15 cellular contexts compared by ENCODE assay signal in the genomic region with DNA sequence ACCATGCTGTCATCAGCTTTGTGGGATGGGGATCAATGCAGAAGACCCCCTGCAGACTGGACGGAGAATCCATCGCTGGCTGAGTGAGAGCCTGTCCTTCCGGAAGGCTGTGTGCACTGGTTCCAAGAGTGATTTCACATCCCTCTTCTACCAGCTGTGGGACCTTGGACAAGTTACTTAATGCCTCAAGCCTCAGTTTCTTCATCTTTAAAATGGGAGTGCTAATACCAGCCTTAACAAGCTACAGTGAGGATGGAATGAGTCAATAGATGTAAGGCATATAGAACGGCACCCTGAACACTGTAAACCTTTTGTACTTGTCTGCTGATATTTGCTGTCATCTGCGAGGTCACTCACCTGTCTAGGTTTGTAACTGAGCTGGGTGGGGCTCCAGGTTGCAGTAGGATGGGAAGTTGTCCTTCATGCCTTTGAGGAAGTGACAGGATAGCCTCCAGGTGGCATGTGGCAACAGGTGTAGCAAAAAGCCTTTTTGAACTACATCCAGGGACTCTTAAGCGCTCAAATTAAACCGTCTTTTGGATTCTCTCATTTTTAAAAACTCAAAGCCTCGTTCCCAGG. TPM values are rescaled to one million over a fixed set of nuclear protein-coding genes. Genes with fewer than 3 reads are reported as not detected.
DNase-seq lines count a peak whose midpoint lies in the region; ATAC-seq and TF ChIP-seq lines count a peak whose summit lies in the region.
"Had no signal": no experiment of that assay in that cellular context is flagged by ENCODE, and none has a peak within 500 bp of the region (broad histone marks: within the 10 kb centered on the region; RNA-seq: fewer than 3 reads in every experiment).

No MANE protein-coding gene starts in this region.

- no peak for TF ChIP-seq POLR2A in IMR-90 (IDR thresholded peaks at IDR 0.05; ENCODE audit: low read depth, low read length)

- H3K79me1 ChIP-seq in IMR-90 (ENCODE audit: low read depth in 1 of 2, low read length in 2 of 2) (peaks cover 53 to 85% of the 10 kb centered on the region in 2 experiments), mesenchymal stem cell (replicated peaks; ENCODE audit: low read length, poor library complexity, severe bottlenecking) (peaks cover 31% of the 10 kb centered on the region)

- POLR2A ChIA-PET in IMR-90 (lab: Charles Lee; ENCODE audit: unreplicated experiment) = no interaction called here

- 100% methylated on average over 4 of the region's 8 CpGs; no CpG with 5 or more reads in 1 of the 2 experiments for WGBS in IMR-90 (ENCODE audit: extremely low coverage in 2 of 2, insufficient read length in 1 of 2), 2 experiments
- WGBS in mesenchymal stem cell = 95% methylated on average over 8 of the region's 8 CpGs

- H3K14ac ChIP-seq in IMR-90 (replicated peaks; ENCODE audit: low read depth, low read length) = 0 out of 2 replicates have a peak overlapping the region, but pooled peaks have one; percentile 9
- no peak overlapping the region for H3K14ac ChIP-seq in mesenchymal stem cell (ENCODE audit: low read length in 2 of 2)

- H3K36me3 ChIP-seq in IMR-90 (ENCODE audit: control insufficient read depth, insufficient read depth, low read length) = no peaks in the 10 kb centered on the region
- H3K36me3 ChIP-seq in mesenchymal stem cell (ENCODE audit: control insufficient read depth in 1 of 2, insufficient read depth in 2 of 2, low read depth in 1 of 2, low read length in 2 of 2) = peaks cover 0 to 3% of the 10 kb centered on the region in 2 experiments
- H3K36me3 ChIP-seq: lower lobe of right lung had no signal

- DNase-seq in DMS53 (lab: John Stamatoyannopoulos, UW) = peak; percentile 97
- no peak for DNase-seq in IMR-90
- DNase-seq in RPMI8226 = peak; percentile 34
- no peak for DNase-seq in mesenchymal stem cell
- DNase-seq in dermis blood vessel endothelial cell = no peak
- DNase-seq in cerebellar nuclear complex (lab: John Stamatoyannopoulos, UW) = no peak
- DNase-seq: activated CD4-positive, CD25-positive, alpha-beta regulatory T cell; activated CD8-positive, alpha-beta T cell treated with anti-CD3 and anti-CD28 coated beads, Interleukin-2, amount 10 ng/mL, durations not matched to agents 7 days and 5 days; activated T-cell treated with anti-CD3 and anti-CD28 coated beads, Interleukin-2, amount 50 U/mL, for 48 hours; lower lobe of right lung; MM.1S; T1000 had no signal

- in situ Hi-C loops in IMR-90 (cut with MboI; ENCODE audit: low sequenced_read_pairs) = no loop called here

- ATAC-seq in IMR-90 (ENCODE audit: low read depth) (no peak), HG03280 (IDR thresholded peaks at IDR 0.05; ENCODE audit: unreplicated experiment) (no peak)
- ATAC-seq: activated CD8-positive, alpha-beta T cell treated with anti-CD3 and anti-CD28 coated beads, Interleukin-2, amount 10 ng/mL, durations not matched to agents 7 days and 5 days; lower lobe of right lung had no signal

- peak overlapping the region; percentile 63 for H2AK5ac ChIP-seq in IMR-90 (ENCODE audit: low read depth, low read length)
- H2AK5ac ChIP-seq in mesenchymal stem cell (ENCODE audit: low read length, severe bottlenecking) = peak overlapping the region; percentile 18

- TF ChIP-seq CTCF in IMR-90 (conservative IDR thresholded peaks at IDR 0.05; ENCODE audit: low read depth, low read length) = no peak

- H3K27ac ChIP-seq in IMR-90 (ENCODE audit: insufficient read depth, low read length) (no peak overlapping the region; the same call in 1 of the 2 replicates), mesenchymal stem cell (ENCODE audit: low read length, poor library complexity, severe bottlenecking) (no peak overlapping the region)
- H3K27ac ChIP-seq: lower lobe of right lung had no signal

- H4K20me1 ChIP-seq in IMR-90 (ENCODE audit: insufficient read depth, low read length) = peaks cover 13% of the 10 kb centered on the region

- H3K56ac ChIP-seq in IMR-90 (ENCODE audit: extremely low read depth, insufficient read depth, low read length) = no peak overlapping the region

- no TSS peak for BruUV-seq in IMR-90 (replicated peaks; lab: Mats Ljungman, UMichigan)

- CTCF ChIA-PET in IMR-90 (lab: Yijun Ruan, JAX) = interaction anchor here (0.9 kb wide), 1 partner anchor 12 kb away, joined by 3 read pairs; no protein-coding TSS in a partner anchor

- H2BK5ac ChIP-seq in IMR-90 (ENCODE audit: low read depth, low read length, poor library complexity, severe bottlenecking) (no peak overlapping the region), mesenchymal stem cell (ENCODE audit: low read depth, low read length, poor library complexity, severe bottlenecking) (no peak overlapping the region)

- no peaks in the 10 kb centered on the region for H3K9me3 ChIP-seq in IMR-90 (ENCODE audit: control insufficient read depth, insufficient read depth, low read length)
- H3K9me3 ChIP-seq in mesenchymal stem cell (ENCODE audit: control insufficient read depth, low read length) = no peaks in the 10 kb centered on the region
- H3K9me3 ChIP-seq: lower lobe of right lung had no signal

- dilution Hi-C loops in IMR-90 (cut with HindIII; ENCODE audit: low sequenced_read_pairs, unreplicated experiment) = no loop called here

- no peak overlapping the region for H2AK9ac ChIP-seq in IMR-90 (replicated peaks; ENCODE audit: low read depth, low read length, poor library complexity)

- intact Hi-C loops in IMR-90 (cut with micrococcal nuclease) = no loop called here

- H4K8ac ChIP-seq in IMR-90 (ENCODE audit: low read depth in 2 of 2, low read length in 2 of 2) (peak overlapping the region in 1 of 2 experiments; percentile 6; a peak in 1 of 4 replicates), mesenchymal stem cell (ENCODE audit: low read length) (peak overlapping the region; percentile 59)

- H3K23ac ChIP-seq in IMR-90 (ENCODE audit: low read depth, low read length) (no peak overlapping the region), mesenchymal stem cell (ENCODE audit: low read length in 2 of 2) (no peak overlapping the region)

- no peak overlapping the region for H2BK20ac ChIP-seq in IMR-90 (ENCODE audit: low read depth, low read length)

- H3K4me2 ChIP-seq in IMR-90 (ENCODE audit: low read depth, low read length) (no peak overlapping the region), mesenchymal stem cell (ENCODE audit: low read length, poor library complexity, severe bottlenecking) (no peak overlapping the region)
- H3K4me2 ChIP-seq: hepatocyte had no signal

- peak overlapping the region; percentile 24; the same call in 1 of the 2 replicates for H4K91ac ChIP-seq in IMR-90 (ENCODE audit: insufficient read depth, low read depth, low read length)
- no peak overlapping the region for H4K91ac ChIP-seq in mesenchymal stem cell (ENCODE audit: low read length)

- H3K9ac ChIP-seq in IMR-90 (ENCODE audit: low read depth, low read length) (no peak overlapping the region), mesenchymal stem cell (ENCODE audit: low read length) (no peak overlapping the region)

- H4K5ac ChIP-seq in IMR-90 (ENCODE audit: low read depth, low read length) = no peak overlapping the region; the same call in 1 of the 2 replicates

- H3K27me3 ChIP-seq in IMR-90 (ENCODE audit: control insufficient read depth, insufficient read depth, low read length) (no peaks in the 10 kb centered on the region), mesenchymal stem cell (ENCODE audit: control insufficient read depth in 1 of 2, insufficient read depth in 1 of 2, low read length in 2 of 2) (peaks cover 0 to 4% of the 10 kb centered on the region in 2 experiments)
- H3K27me3 ChIP-seq: hepatocyte had no signal

- H2BK120ac ChIP-seq in IMR-90 (ENCODE audit: low read depth, low read length) = 0 out of 2 replicates have a peak overlapping the region, but pooled peaks have one; percentile 17
- no peak overlapping the region for H2BK120ac ChIP-seq in mesenchymal stem cell (ENCODE audit: low read depth, low read length)

- no peak for TF ChIP-seq RAD21 in IMR-90 (IDR thresholded peaks at IDR 0.05; ENCODE audit: low read length)

- H3K4ac ChIP-seq in IMR-90 (ENCODE audit: low read depth, low read length) (peak overlapping the region; percentile 54), mesenchymal stem cell (ENCODE audit: low read depth in 1 of 2, low read length in 2 of 2) (no peak overlapping the region)

- peaks cover 49% of the 10 kb centered on the region for H3K9me1 ChIP-seq in IMR-90 (ENCODE audit: insufficient read depth, low read length)

- H2BK15ac ChIP-seq in IMR-90 (ENCODE audit: low read depth, low read length) (0 out of 3 replicates have a peak overlapping the region, but pooled peaks have one; percentile 47), mesenchymal stem cell (ENCODE audit: low read depth, poor library complexity, severe bottlenecking) (no peak overlapping the region)

- H3K4me3 ChIP-seq in IMR-90 (ENCODE audit: insufficient read depth, low read depth, low read length) = no peak overlapping the region
- no peak overlapping the region for H3K4me3 ChIP-seq in mesenchymal stem cell (ENCODE audit: insufficient read depth in 1 of 2, low read depth in 1 of 2, low read length in 2 of 2)
- H3K4me3 ChIP-seq: hepatocyte, lower lobe of right lung had no signal

- H3K4me1 ChIP-seq in IMR-90 (ENCODE audit: control insufficient read depth, insufficient read depth, low read length) (peaks cover 38% of the 10 kb centered on the region), mesenchymal stem cell (ENCODE audit: control insufficient read depth, insufficient read depth, low read depth, low read length) (peaks cover 31% of the 10 kb centered on the region)

- H2BK12ac ChIP-seq in mesenchymal stem cell (ENCODE audit: low read length in 2 of 2) = peak overlapping the region in 1 of 2 experiments; percentile 47

- no peak overlapping the region for H2AFZ ChIP-seq in IMR-90 (replicated peaks; ENCODE audit: low read length, poor library complexity)
- no peak overlapping the region for H2AFZ ChIP-seq in mesenchymal stem cell (ENCODE audit: low read depth, low read length)
- H2AFZ ChIP-seq: hepatocyte had no signal

- H3K18ac ChIP-seq in IMR-90 (ENCODE audit: low read depth, low read length) = no peak overlapping the region
- H3K18ac ChIP-seq in mesenchymal stem cell (ENCODE audit: low read depth in 1 of 2, low read length in 2 of 2) = peak overlapping the region; percentile 23 to 42

TF ChIP-seq in IMR-90, 13 proteins besides CTCF, POLR2A, EP300 and RAD21 (continues in another document):
- no peak for TF ChIP-seq BHLHE40 (IDR thresholded peaks at IDR 0.05; ENCODE audit: low read depth, low read length)

RNA-seq across cellular contexts. Expression of a gene that starts 27.5 kb away (rescaled TPM):
- 2.7 and 3.6 TPM in 2 replicates for total RNA-seq in IMR-90 (2012; rRNA removed)
- polyA plus RNA-seq in IMR-90 (2012; rRNA removed) = 10.2 and 11.6 TPM in 2 replicates
- 12.3 and 20.7 TPM in 2 replicates for polyA plus RNA-seq in IMR-90 (2012; cell fraction: cytosol; rRNA removed)
- 8.6 and 13.7 TPM in 2 replicates for polyA plus RNA-seq in IMR-90 (2012; cell fraction: nucleus; rRNA removed; ENCODE audit: low replicate concordance)
- 48.1 TPM for polyA plus RNA-seq in mesenchymal stem cell (2013, experiment 1 of 2)
- 46.7 TPM for polyA plus RNA-seq in mesenchymal stem cell (2013, experiment 2 of 2)
- total RNA-seq in dermis blood vessel endothelial cell = 10.0 and 10.2 TPM in 2 replicates
- polyA plus RNA-seq: IgD-negative memory B cell had no signal

Comparison
In these comparisons a context has a peak if more than half of its experiments do, and no peak if none do; other contexts are left out.
1. DNase-seq: peak in DMS53 (single experiment) and RPMI8226 (single experiment); none in IMR-90 (single experiment), mesenchymal stem cell (single experiment), dermis blood vessel endothelial cell (single experiment) and cerebellar nuclear complex (0 of 2).